8 cellular contexts compared by ENCODE assay signal in the genomic region with DNA sequence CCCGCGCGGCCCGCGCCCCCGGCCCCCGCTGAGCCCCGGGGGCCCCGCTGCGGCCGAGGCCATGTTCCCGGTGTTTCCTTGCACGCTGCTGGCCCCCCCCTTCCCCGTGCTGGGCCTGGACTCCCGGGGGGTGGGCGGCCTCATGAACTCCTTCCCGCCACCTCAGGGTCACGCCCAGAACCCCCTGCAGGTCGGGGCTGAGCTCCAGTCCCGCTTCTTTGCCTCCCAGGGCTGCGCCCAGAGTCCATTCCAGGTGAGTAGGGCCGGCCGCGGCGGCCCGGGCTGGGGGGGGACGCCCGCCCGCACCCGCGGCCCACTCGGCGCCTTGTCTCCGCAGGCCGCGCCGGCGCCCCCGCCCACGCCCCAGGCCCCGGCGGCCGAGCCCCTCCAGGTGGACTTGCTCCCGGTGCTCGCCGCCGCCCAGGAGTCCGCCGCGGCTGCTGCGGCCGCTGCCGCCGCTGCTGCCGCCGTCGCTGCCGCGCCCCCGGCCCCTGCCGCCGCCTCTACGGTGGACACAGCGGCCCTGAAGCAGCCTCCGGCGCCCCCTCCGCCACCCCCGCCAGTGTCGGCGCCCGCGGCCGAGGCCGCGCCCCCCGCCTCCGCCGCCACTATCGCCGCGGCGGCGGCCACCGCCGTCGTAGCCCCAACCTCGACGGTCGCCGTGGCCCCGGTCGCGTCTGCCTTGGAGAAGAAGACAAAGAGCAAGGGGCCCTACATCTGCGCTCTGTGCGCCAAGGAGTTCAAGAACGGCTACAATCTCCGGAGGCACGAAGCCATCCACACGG. TPM values are rescaled to one million over a fixed set of nuclear protein-coding genes. Genes with fewer than 3 reads are reported as not detected.
DNase-seq lines count a peak whose midpoint lies in the region; ATAC-seq and TF ChIP-seq lines count a peak whose summit lies in the region.

No MANE protein-coding gene starts in this region.

- POLR2A ChIA-PET in SK-N-SH (lab: Yijun Ruan, JAX): interaction anchor here (0.6 to 1.3 kb wide), 6 partner anchors 9 to 42 kb away, joined by 3 to 5 read pairs (median 3); a partner anchor contains a TSS

- CTCF ChIA-PET in SK-N-SH (lab: Yijun Ruan, JAX): interaction anchor here (0.8 to 2.6 kb wide), 17 partner anchors 10 to 226 kb away, joined by 3 to 24 read pairs (median 6); a partner anchor contains a TSS

- H3K4me2 ChIP-seq in SK-N-SH: peak overlapping the region; percentile 97

- H2AFZ ChIP-seq in SK-N-SH (ENCODE audit: low read depth): no peak overlapping the region

- no peak for TF ChIP-seq RAD21 in SK-N-SH (IDR thresholded peaks at IDR 0.05; ENCODE audit: low read length)

- no peaks in the 10 kb centered on the region for H3K27me3 ChIP-seq in SK-N-SH (ENCODE audit: insufficient read depth)
- H3K27me3 ChIP-seq in effector memory CD4-positive, alpha-beta T cell (replicated peaks; ENCODE audit: control insufficient read depth, insufficient read depth, low read length, poor library complexity, severe bottlenecking): no peaks in the 10 kb centered on the region

- peaks cover 22 to 23% of the 10 kb centered on the region in 2 experiments for H3K36me3 ChIP-seq in SK-N-SH (replicated peaks in 1 of 2; ENCODE audit: control insufficient read depth in 1 of 2, insufficient read depth in 2 of 2, low read length in 1 of 2)
- H3K36me3 ChIP-seq in effector memory CD4-positive, alpha-beta T cell (ENCODE audit: control insufficient read depth, insufficient read depth, low read length): peaks cover 7% of the 10 kb centered on the region

- DNase-seq in SK-N-SH (peak; percentile 70), NCI-H1930 (lab: John Stamatoyannopoulos, UW) (peak; percentile 76 to 81), myocyte (ENCODE audit: low read depth) (peak; percentile 40), ureter (ENCODE audit: low spot score) (peak; percentile 69), D341Med (ENCODE audit: low spot score) (no peak)
- peak; percentile 81 for DNase-seq in activated CD4-positive, alpha-beta T cell treated with anti-CD3 and anti-CD28 coated beads for 48 hours
- peak in 1 of 3 donors; percentile 41 for DNase-seq in effector memory CD4-positive, alpha-beta T cell

- H3K9me3 ChIP-seq in SK-N-SH: no peaks in the 10 kb centered on the region
- H3K9me3 ChIP-seq in effector memory CD4-positive, alpha-beta T cell (ENCODE audit: control insufficient read depth, low read length): no peaks in the 10 kb centered on the region

- peak overlapping the region; percentile 71 to 89 for H3K27ac ChIP-seq in SK-N-SH (ENCODE audit: low read depth in 2 of 2, low read length in 1 of 2)
- H3K27ac ChIP-seq in effector memory CD4-positive, alpha-beta T cell (ENCODE audit: insufficient read depth, low read length, poor library complexity, severe bottlenecking): peak overlapping the region; percentile 85

- no peak for TF ChIP-seq EP300 in SK-N-SH (IDR thresholded peaks at IDR 0.05; ENCODE audit: borderline replicate concordance in 1 of 2, low read depth in 1 of 2, low read length in 1 of 2)

- H3K4me3 ChIP-seq in SK-N-SH (ENCODE audit: low read depth in 2 of 2, low read length in 1 of 2): peak overlapping the region; percentile 70 to 76
- H3K4me3 ChIP-seq in effector memory CD4-positive, alpha-beta T cell (ENCODE audit: insufficient read depth, low read depth, low read length, poor library complexity, severe bottlenecking): peak overlapping the region; percentile 56

- H3K4me1 ChIP-seq in SK-N-SH (ENCODE audit: control insufficient read depth in 1 of 2, insufficient read depth in 2 of 2, low read depth in 1 of 2, low read length in 1 of 2): peaks cover 25 to 47% of the 10 kb centered on the region in 2 experiments
- H3K4me1 ChIP-seq in effector memory CD4-positive, alpha-beta T cell (ENCODE audit: control insufficient read depth, insufficient read depth, low read length, poor library complexity, severe bottlenecking): peaks cover 50% of the 10 kb centered on the region

- TF ChIP-seq CTCF in SK-N-SH (IDR thresholded peaks at IDR 0.05): no peak

- peaks cover 56% of the 10 kb centered on the region for H3F3A ChIP-seq in SK-N-SH (replicated peaks; ENCODE audit: insufficient read depth)

- WGBS in SK-N-SH (ENCODE audit: low lambda C conversion rate): 0% methylated on average over 7 of the region's 99 CpGs

- peak overlapping the region; percentile 67 for H3K9ac ChIP-seq in SK-N-SH

- peaks cover 15% of the 10 kb centered on the region for H4K20me1 ChIP-seq in SK-N-SH (ENCODE audit: insufficient read depth)

- ATAC-seq in SK-N-SH treated with all-trans-retinoic acid at 6 μM for 48 hours: no peak

- H3K79me2 ChIP-seq in SK-N-SH (ENCODE audit: insufficient read depth): peaks cover 36% of the 10 kb centered on the region

- no peaks in the 10 kb centered on the region for H3K9me2 ChIP-seq in SK-N-SH

TF ChIP-seq in SK-N-SH, 30 proteins besides CTCF, POLR2A, EP300 and RAD21:
- TF ChIP-seq TAF1 (IDR thresholded peaks at IDR 0.05; ENCODE audit: borderline replicate concordance, low read depth, low read length) (peak; percentile 38; the same call in 1 of the 2 replicates), SIN3A (IDR thresholded peaks at IDR 0.05; ENCODE audit: borderline replicate concordance, low read depth, low read length) (peak; percentile 48; the same call in 1 of the 2 replicates), POLR2AphosphoS5 (IDR thresholded peaks at IDR 0.05; ENCODE audit: low read depth, low read length) (peak; percentile 46; the same call in 1 of the 2 replicates), EZH2phosphoT487 (IDR thresholded peaks at IDR 0.05; ENCODE audit: borderline replicate concordance, low read depth) (no peak)
- TF ChIP-seq, protein P1, sequence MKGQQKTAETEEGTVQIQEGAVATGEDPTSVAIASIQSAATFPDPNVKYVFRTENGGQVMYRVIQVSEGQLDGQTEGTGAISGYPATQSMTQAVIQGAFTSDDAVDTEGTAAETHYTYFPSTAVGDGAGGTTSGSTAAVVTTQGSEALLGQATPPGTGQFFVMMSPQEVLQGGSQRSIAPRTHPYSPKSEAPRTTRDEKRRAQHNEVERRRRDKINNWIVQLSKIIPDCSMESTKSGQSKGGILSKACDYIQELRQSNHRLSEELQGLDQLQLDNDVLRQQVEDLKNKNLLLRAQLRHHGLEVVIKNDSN (IDR thresholded peaks at IDR 0.05; ENCODE audit: borderline replicate concordance, low read depth): no peak
- TF ChIP-seq, protein P2, sequence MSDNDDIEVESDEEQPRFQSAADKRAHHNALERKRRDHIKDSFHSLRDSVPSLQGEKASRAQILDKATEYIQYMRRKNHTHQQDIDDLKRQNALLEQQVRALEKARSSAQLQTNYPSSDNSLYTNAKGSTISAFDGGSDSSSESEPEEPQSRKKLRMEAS (IDR thresholded peaks at IDR 0.05; ENCODE audit: low read depth): peak; percentile 55; the same call in 1 of the 2 replicates

TF ChIP-seq in SK-N-SH treated with all-trans-retinoic acid at 6 μM for 48 hours, 23 proteins besides CTCF, POLR2A, EP300 and RAD21:
- TF ChIP-seq, protein P3, sequence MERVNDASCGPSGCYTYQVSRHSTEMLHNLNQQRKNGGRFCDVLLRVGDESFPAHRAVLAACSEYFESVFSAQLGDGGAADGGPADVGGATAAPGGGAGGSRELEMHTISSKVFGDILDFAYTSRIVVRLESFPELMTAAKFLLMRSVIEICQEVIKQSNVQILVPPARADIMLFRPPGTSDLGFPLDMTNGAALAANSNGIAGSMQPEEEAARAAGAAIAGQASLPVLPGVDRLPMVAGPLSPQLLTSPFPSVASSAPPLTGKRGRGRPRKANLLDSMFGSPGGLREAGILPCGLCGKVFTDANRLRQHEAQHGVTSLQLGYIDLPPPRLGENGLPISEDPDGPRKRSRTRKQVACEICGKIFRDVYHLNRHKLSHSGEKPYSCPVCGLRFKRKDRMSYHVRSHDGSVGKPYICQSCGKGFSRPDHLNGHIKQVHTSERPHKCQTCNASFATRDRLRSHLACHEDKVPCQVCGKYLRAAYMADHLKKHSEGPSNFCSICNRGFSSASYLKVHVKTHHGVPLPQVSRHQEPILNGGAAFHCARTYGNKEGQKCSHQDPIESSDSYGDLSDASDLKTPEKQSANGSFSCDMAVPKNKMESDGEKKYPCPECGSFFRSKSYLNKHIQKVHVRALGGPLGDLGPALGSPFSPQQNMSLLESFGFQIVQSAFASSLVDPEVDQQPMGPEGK (CRISPR knock-in tag; IDR thresholded peaks at IDR 0.05; ENCODE audit: borderline replicate concordance): no peak
- TF ChIP-seq TCF4 (CRISPR knock-in tag; IDR thresholded peaks at IDR 0.05; ENCODE audit: borderline replicate concordance): no peak

RNA-seq across cellular contexts. Expression of a gene that starts 0.5 kb away (rescaled TPM):
- polyA plus RNA-seq in SK-N-SH (2012; rRNA removed): 117 and 163 TPM in 2 replicates
- 77.9 and 147 TPM in 2 replicates for polyA plus RNA-seq in SK-N-SH (2012; cell fraction: cytosol; rRNA removed)
- 131 and 155 TPM in 2 replicates for polyA plus RNA-seq in SK-N-SH (2012; cell fraction: nucleus; rRNA removed)
- 136 and 218 TPM in 2 replicates for total RNA-seq in myocyte
- 306 TPM for polyA plus RNA-seq in myocyte (2012)
- total RNA-seq in ureter: 143 TPM

RNA-seq across cellular contexts. Expression of a gene that starts 5.2 kb away (rescaled TPM):
- polyA plus RNA-seq in SK-N-SH (2012; rRNA removed): 28.1 and 29.3 TPM in 2 replicates
- 2.3 and 3.4 TPM in 2 replicates for polyA plus RNA-seq in SK-N-SH (2012; cell fraction: cytosol; rRNA removed)
- polyA plus RNA-seq in SK-N-SH (2012; cell fraction: nucleus; rRNA removed): 256 and 346 TPM in 2 replicates
- total RNA-seq in myocyte (0.83 and 3.1 TPM in 2 replicates), ureter (10.6 TPM)
- polyA plus RNA-seq in myocyte (2012): 2.2 TPM

RNA-seq across cellular contexts. Expression of a gene that starts 9.1 kb away (rescaled TPM):
- 48.5 and 57.7 TPM in 2 replicates for polyA plus RNA-seq in SK-N-SH (2012; rRNA removed)
- polyA plus RNA-seq in SK-N-SH (2012; cell fraction: cytosol; rRNA removed): 21.6 and 26.9 TPM in 2 replicates
- polyA plus RNA-seq in SK-N-SH (2012; cell fraction: nucleus; rRNA removed): 270 and 364 TPM in 2 replicates
- total RNA-seq in myocyte: 38.4 and 49.0 TPM in 2 replicates
- polyA plus RNA-seq in myocyte (2012): 20.3 TPM
- 20.7 TPM for total RNA-seq in ureter

RNA-seq across cellular contexts. Expression of a gene that starts 13.4 kb away (rescaled TPM):
- 198 and 222 TPM in 2 replicates for polyA plus RNA-seq in SK-N-SH (2012; rRNA removed)
- 70.0 and 100 TPM in 2 replicates for polyA plus RNA-seq in SK-N-SH (2012; cell fraction: cytosol; rRNA removed)
- 460 and 509 TPM in 2 replicates for polyA plus RNA-seq in SK-N-SH (2012; cell fraction: nucleus; rRNA removed)
- total RNA-seq in myocyte: 361 and 417 TPM in 2 replicates
- polyA plus RNA-seq in myocyte (2012): 169 TPM
- total RNA-seq in ureter: 158 TPM

RNA-seq across cellular contexts. Expression of a gene that starts 16.3 kb away (rescaled TPM):
- polyA plus RNA-seq in SK-N-SH (2012; rRNA removed): 63.8 and 64.1 TPM in 2 replicates
- polyA plus RNA-seq in SK-N-SH (2012; cell fraction: cytosol; rRNA removed): 25.9 and 37.8 TPM in 2 replicates
- 200 and 291 TPM in 2 replicates for polyA plus RNA-seq in SK-N-SH (2012; cell fraction: nucleus; rRNA removed)
- total RNA-seq in myocyte (10.2 and 10.9 TPM in 2 replicates), ureter (34.3 TPM)
- polyA plus RNA-seq in myocyte (2012): 8.0 TPM
